40 cellular contexts compared by ENCODE assay signal in genomic region chr19:19944583-19944880, GRCh38.
"Had no signal": no experiment of that assay in that cellular context is flagged by ENCODE, and none has a peak within 500 bp of the region (broad histone marks: within the 10 kb centered on the region; RNA-seq: fewer than 3 reads in every experiment).

No MANE protein-coding gene starts in this region.

- H3K36me3 ChIP-seq: adrenal gland, ascending aorta, brain microvascular endothelial cell, breast epithelium, cardiac muscle cell had no signal

- H3K4me3 Mint-ChIP-seq: activated naive CD4-positive, alpha-beta T cell treated with anti-CD3 and anti-CD28 coated beads for 36 hours; activated naive CD4-positive, alpha-beta T cell treated with anti-CD3 and anti-CD28 coated beads, Interleukin-2, amount 10 ng/mL, durations not matched to agents 7 days and 5 days; activated naive CD4-positive, alpha-beta T cell treated with anti-CD3 and anti-CD28 coated beads, Interleukin-2, amount 50 U/mL, for 24 hours; activated naive CD8-positive, alpha-beta T cell; activated naive CD8-positive, alpha-beta T cell treated with anti-CD3 and anti-CD28 coated beads for 36 hours; activated naive CD8-positive, alpha-beta T cell treated with anti-CD3 and anti-CD28 coated beads, Interleukin-2, amount 10 ng/mL, durations not matched to agents 7 days and 5 days; activated naive CD8-positive, alpha-beta T cell treated with anti-CD3 and anti-CD28 coated beads, Interleukin-2, amount 50 U/mL, for 24 hours; activated T-cell treated with anti-CD3 and anti-CD28 coated beads, Interleukin-2, amount 50 U/mL, for 24 hours; activated T-cell treated with anti-CD3 and anti-CD28 coated beads, Interleukin-2, amount 50 U/mL, for 4 hours; activated T-cell treated with anti-CD3 and anti-CD28 coated beads, Interleukin-2, amount 50 U/mL, for 72 hours; activated T-helper 1 cell treated with anti-CD3 and anti-CD28 coated beads, Interleukin-12 subunit alpha, Interleukin-12 subunit beta, Interleukin-2, Interleukin-4 antibody, amounts not matched to agents 30 ng/mL and 10 ng/mL and 1 ng/mL, durations not matched to agents 14 hours and 24 hours and 36 hours; activated T-helper 17 cell treated with anti-CD3 and anti-CD28 coated beads, Interleukin-2, amount 50 U/mL, for 72 hours; brain; central memory CD8-positive, alpha-beta T cell had no signal

- H3K27me3 Mint-ChIP-seq: activated naive CD4-positive, alpha-beta T cell treated with anti-CD3 and anti-CD28 coated beads, Interleukin-2, amount 10 ng/mL, durations not matched to agents 7 days and 5 days; activated naive CD8-positive, alpha-beta T cell; activated naive CD8-positive, alpha-beta T cell treated with anti-CD3 and anti-CD28 coated beads for 36 hours; activated naive CD8-positive, alpha-beta T cell treated with anti-CD3 and anti-CD28 coated beads, Interleukin-2, amount 10 ng/mL, durations not matched to agents 7 days and 5 days; activated T-cell treated with anti-CD3 and anti-CD28 coated beads, Interleukin-2, amount 50 U/mL, for 24 hours; brain; central memory CD8-positive, alpha-beta T cell had no signal

- H3K4me1 ChIP-seq: adrenal gland, ascending aorta, breast epithelium had no signal

- H3K27me3 ChIP-seq: adrenal gland, ascending aorta, body of pancreas, brain microvascular endothelial cell, breast epithelium, cardiac muscle cell had no signal

- H3K9me3 Mint-ChIP-seq: central memory CD8-positive, alpha-beta T cell had no signal

- H3K4me1 Mint-ChIP-seq: activated naive CD4-positive, alpha-beta T cell treated with anti-CD3 and anti-CD28 coated beads, Interleukin-2, amount 10 ng/mL, durations not matched to agents 7 days and 5 days; activated naive CD4-positive, alpha-beta T cell treated with anti-CD3 and anti-CD28 coated beads, Interleukin-2, amount 50 U/mL, for 24 hours; activated naive CD8-positive, alpha-beta T cell treated with anti-CD3 and anti-CD28 coated beads for 36 hours; activated naive CD8-positive, alpha-beta T cell treated with anti-CD3 and anti-CD28 coated beads, Interleukin-2, amount 10 ng/mL, durations not matched to agents 7 days and 5 days; activated naive CD8-positive, alpha-beta T cell treated with anti-CD3 and anti-CD28 coated beads, Interleukin-2, amount 50 U/mL, for 24 hours; activated T-helper 17 cell treated with anti-CD3 and anti-CD28 coated beads, Interleukin-2, amount 50 U/mL, for 72 hours; brain; central memory CD8-positive, alpha-beta T cell had no signal

- H3K27ac ChIP-seq: adrenal gland, ascending aorta, body of pancreas, brain microvascular endothelial cell, breast epithelium, cardiac muscle cell had no signal

- H3K27ac Mint-ChIP-seq: activated naive CD4-positive, alpha-beta T cell treated with anti-CD3 and anti-CD28 coated beads for 36 hours; activated naive CD4-positive, alpha-beta T cell treated with anti-CD3 and anti-CD28 coated beads, Interleukin-2, amount 10 ng/mL, durations not matched to agents 7 days and 5 days; activated naive CD4-positive, alpha-beta T cell treated with anti-CD3 and anti-CD28 coated beads, Interleukin-2, amount 50 U/mL, for 24 hours; activated naive CD4-positive, alpha-beta T cell treated with anti-CD3 and anti-CD28 coated beads, Interleukin-2, amount 50 U/mL, for 72 hours; activated naive CD8-positive, alpha-beta T cell; activated naive CD8-positive, alpha-beta T cell treated with anti-CD3 and anti-CD28 coated beads for 36 hours; activated naive CD8-positive, alpha-beta T cell treated with anti-CD3 and anti-CD28 coated beads, Interleukin-2, amount 10 ng/mL, durations not matched to agents 7 days and 5 days; activated naive CD8-positive, alpha-beta T cell treated with anti-CD3 and anti-CD28 coated beads, Interleukin-2, amount 50 U/mL, for 24 hours; activated T-cell treated with anti-CD3 and anti-CD28 coated beads, Interleukin-2, amount 50 U/mL, for 24 hours; activated T-cell treated with anti-CD3 and anti-CD28 coated beads, Interleukin-2, amount 50 U/mL, for 72 hours; activated T-helper 1 cell treated with anti-CD3 and anti-CD28 coated beads, Interleukin-12 subunit alpha, Interleukin-12 subunit beta, Interleukin-2, Interleukin-4 antibody, amounts not matched to agents 30 ng/mL and 10 ng/mL and 1 ng/mL, durations not matched to agents 14 hours and 24 hours and 36 hours; activated T-helper 17 cell treated with anti-CD3 and anti-CD28 coated beads, Interleukin-2, amount 50 U/mL, for 72 hours; activated T-helper 2 cell treated with anti-CD3 and anti-CD28 coated beads, Interferon-gamma antibody, Interleukin-2, Interleukin-4, amounts not matched to agents 10 μg/mL and 5 μg/mL and 100 μg/mL, durations not matched to agents 14 hours and 24 hours and 36 hours; brain had no signal

- FAIRE-seq: astrocyte, bronchial epithelial cell had no signal

- H3K9me3 ChIP-seq: adrenal gland, body of pancreas had no signal

- H3K36me3 Mint-ChIP-seq: brain had no signal

- DNase-seq: activated effector memory CD4-positive, alpha-beta T cell treated with anti-CD3 and anti-CD28 coated beads, Interleukin-2, amount 50 U/mL, for 16 hours; activated effector memory CD4-positive, alpha-beta T cell treated with Interleukin-2 at 50 U/mL for 16 hours; activated gamma-delta T cell; activated gamma-delta T cell treated with Interleukin-2 at 50 U/mL for 16 hours; activated naive CD4-positive, alpha-beta T cell; activated naive CD4-positive, alpha-beta T cell treated with anti-CD3 and anti-CD28 coated beads for 36 hours; activated naive CD4-positive, alpha-beta T cell treated with anti-CD3 and anti-CD28 coated beads, Interleukin-2, amount 10 ng/mL, durations not matched to agents 7 days and 5 days; activated naive CD4-positive, alpha-beta T cell treated with anti-CD3 and anti-CD28 coated beads, Interleukin-2, amount 50 U/mL, for 16 hours; activated naive CD4-positive, alpha-beta T cell treated with Interleukin-2 at 50 U/mL for 16 hours; activated naive CD8-positive, alpha-beta T cell treated with anti-CD3 and anti-CD28 coated beads for 36 hours; activated naive CD8-positive, alpha-beta T cell treated with anti-CD3 and anti-CD28 coated beads, Interleukin-2, amount 10 ng/mL, durations not matched to agents 7 days and 5 days; activated naive CD8-positive, alpha-beta T cell treated with anti-CD3 and anti-CD28 coated beads, Interleukin-2, amount 50 U/mL, for 24 hours; activated T-cell treated with anti-CD3 and anti-CD28 coated beads, Interleukin-2, amount 50 U/mL, for 1 hour; activated T-cell treated with anti-CD3 and anti-CD28 coated beads, Interleukin-2, amount 50 U/mL, for 24 hours; activated T-cell treated with anti-CD3 and anti-CD28 coated beads, Interleukin-2, amount 50 U/mL, for 4 hours; activated T-cell treated with anti-CD3 and anti-CD28 coated beads, Interleukin-2, amount 50 U/mL, for 48 hours; activated T-cell treated with anti-CD3 and anti-CD28 coated beads, Interleukin-2, amount 50 U/mL, for 72 hours; adrenal gland; amniotic stem cell; amygdala; anterior cingulate cortex; aorta; body of pancreas; brain microvascular endothelial cell; caudate nucleus; central memory CD4-positive, alpha-beta T cell; cerebellar nuclear complex had no signal

- ATAC-seq: activated naive CD4-positive, alpha-beta T cell treated with anti-CD3 and anti-CD28 coated beads, Interleukin-2, amount 50 U/mL, for 72 hours; activated naive CD8-positive, alpha-beta T cell treated with anti-CD3 and anti-CD28 coated beads, Interleukin-2, amount 50 U/mL, for 24 hours; activated T-cell treated with anti-CD3 and anti-CD28 coated beads, Interleukin-2, amount 50 U/mL, for 4 hours; activated T-cell treated with anti-CD3 and anti-CD28 coated beads, Interleukin-2, amount 50 U/mL, for 72 hours; activated T-helper 17 cell treated with anti-CD3 and anti-CD28 coated beads, Interleukin-2, amount 50 U/mL, for 72 hours; body of pancreas had no signal

- H3K4me3 ChIP-seq: adrenal gland, ascending aorta, body of pancreas, breast epithelium, cardiac muscle cell had no signal
